ENCODE assay signal across 14 cellular contexts in genomic region chr1:26016258-26016943, GRCh38. TPM values are rescaled to one million over a fixed set of nuclear protein-coding genes. Genes with fewer than 3 reads are reported as not detected.
A peak's percentile ranks its signal among the peaks of the same experiment; 100 is the strongest.
DNase-seq lines count a peak whose midpoint lies in the region; ATAC-seq and TF ChIP-seq lines count a peak whose summit lies in the region.
"Had no signal": no experiment of that assay in that cellular context is flagged by ENCODE, and none has a peak within 500 bp of the region (broad histone marks: within the 10 kb centered on the region; RNA-seq: fewer than 3 reads in every experiment).

No MANE protein-coding gene starts in this region.

- H3K9me1 ChIP-seq in IMR-90 (ENCODE audit: insufficient read depth, low read length), result peaks cover 10% of the 10 kb centered on the region

- no peaks in the 10 kb centered on the region for H3K9me3 ChIP-seq in IMR-90 (ENCODE audit: control insufficient read depth, insufficient read depth, low read length)
- H3K9me3 ChIP-seq in SK-N-SH, result no peaks in the 10 kb centered on the region
- H3K9me3 ChIP-seq in mesenchymal stem cell (ENCODE audit: control insufficient read depth, low read length), result no peaks in the 10 kb centered on the region

- ATAC-seq in IMR-90 (ENCODE audit: low read depth) (no peak), HG02623 (IDR thresholded peaks at IDR 0.05; ENCODE audit: unreplicated experiment) (no peak)

- H2AK9ac ChIP-seq in IMR-90 (replicated peaks; ENCODE audit: low read depth, low read length, poor library complexity), result no peak overlapping the region

- no peaks in the 10 kb centered on the region for H3K27me3 Mint-ChIP-seq in activated T-cell treated with anti-CD3 and anti-CD28 coated beads, Interleukin-2, amount 50 U/mL, for 24 hours

- no peaks in the 10 kb centered on the region for H3K36me3 Mint-ChIP-seq in activated T-cell treated with anti-CD3 and anti-CD28 coated beads, Interleukin-2, amount 50 U/mL, for 24 hours (ENCODE audit: low read depth)

- 83% methylated on average over 1 of the region's 10 CpGs; no CpG with 5 or more reads in 1 of the 2 experiments for WGBS in IMR-90 (ENCODE audit: extremely low coverage in 2 of 2, insufficient read length in 1 of 2), 2 experiments
- 78% methylated on average over 10 of the region's 10 CpGs for WGBS in SK-N-SH (ENCODE audit: low lambda C conversion rate)
- 76% methylated on average over 10 of the region's 10 CpGs for WGBS in mesenchymal stem cell

- H3K56ac ChIP-seq in IMR-90 (ENCODE audit: extremely low read depth, insufficient read depth, low read length), result no peak overlapping the region

- H3K23ac ChIP-seq in IMR-90 (ENCODE audit: low read depth, low read length) (no peak overlapping the region), mesenchymal stem cell (ENCODE audit: low read length in 2 of 2) (no peak overlapping the region)

- H3K27ac Mint-ChIP-seq in activated T-cell treated with anti-CD3 and anti-CD28 coated beads, Interleukin-2, amount 50 U/mL, for 24 hours, result no peak overlapping the region

- dilution Hi-C loops in IMR-90 (cut with HindIII; ENCODE audit: low sequenced_read_pairs, unreplicated experiment), result no loop called here

- CTCF ChIA-PET in IMR-90 (lab: Yijun Ruan, JAX), result interaction anchor here (0.6 to 1.8 kb wide), 3 partner anchors 19 to 154 kb away, joined by 3 to 5 read pairs (median 3); partner anchors contain the start of genes PAFAH2 and ZNF593
- CTCF ChIA-PET in SK-N-SH (lab: Yijun Ruan, JAX), result interaction anchor here (2.0 to 2.2 kb wide), 2 partner anchors 11 to 121 kb away, joined by 7 to 10 read pairs; no protein-coding TSS in a partner anchor

- H4K91ac ChIP-seq in IMR-90 (ENCODE audit: insufficient read depth, low read depth, low read length) (no peak overlapping the region), mesenchymal stem cell (ENCODE audit: low read length) (no peak overlapping the region)

- no peak overlapping the region for H2BK12ac ChIP-seq in mesenchymal stem cell (ENCODE audit: low read length in 2 of 2)

- no peak overlapping the region for H3K27ac ChIP-seq in IMR-90 (ENCODE audit: insufficient read depth, low read length)
- no peak overlapping the region for H3K27ac ChIP-seq in SK-N-SH (ENCODE audit: low read depth in 2 of 2, low read length in 1 of 2)
- H3K27ac ChIP-seq in mesenchymal stem cell (ENCODE audit: low read length, poor library complexity, severe bottlenecking), result no peak overlapping the region
- H3K27ac ChIP-seq: VCaP had no signal

- H2BK120ac ChIP-seq in IMR-90 (ENCODE audit: low read depth, low read length), result peak overlapping the region; percentile 32; the same call in 1 of the 2 replicates
- H2BK120ac ChIP-seq in mesenchymal stem cell (ENCODE audit: low read depth, low read length), result no peak overlapping the region

- H4K8ac ChIP-seq in IMR-90 (ENCODE audit: low read depth in 2 of 2, low read length in 2 of 2) (no peak overlapping the region), mesenchymal stem cell (ENCODE audit: low read length) (no peak overlapping the region)

- no peak overlapping the region for H3K18ac ChIP-seq in IMR-90 (ENCODE audit: low read depth, low read length)
- peak overlapping the region in 1 of 2 experiments; percentile 28 for H3K18ac ChIP-seq in mesenchymal stem cell (ENCODE audit: low read depth in 1 of 2, low read length in 2 of 2)

- POLR2A ChIA-PET in IMR-90 (lab: Charles Lee; ENCODE audit: unreplicated experiment), result no interaction called here
- POLR2A ChIA-PET in SK-N-SH (lab: Yijun Ruan, JAX), result interaction anchor here (0.9 kb wide), 1 partner anchor 185 kb away, joined by 3 read pairs; no protein-coding TSS in a partner anchor

- H2BK15ac ChIP-seq in IMR-90 (ENCODE audit: low read depth, low read length) (no peak overlapping the region), mesenchymal stem cell (ENCODE audit: low read depth, poor library complexity, severe bottlenecking) (no peak overlapping the region)

- no peak overlapping the region for H2AK5ac ChIP-seq in IMR-90 (ENCODE audit: low read depth, low read length)
- H2AK5ac ChIP-seq in mesenchymal stem cell (ENCODE audit: low read length, severe bottlenecking), result no peak overlapping the region

- H3K79me1 ChIP-seq in IMR-90 (ENCODE audit: low read depth in 1 of 2, low read length in 2 of 2) (no peaks in the 10 kb centered on the region), mesenchymal stem cell (replicated peaks; ENCODE audit: low read length, poor library complexity, severe bottlenecking) (no peaks in the 10 kb centered on the region)

- H2AFZ ChIP-seq in IMR-90 (replicated peaks; ENCODE audit: low read length, poor library complexity), result no peak overlapping the region
- H2AFZ ChIP-seq in SK-N-SH (ENCODE audit: low read depth), result no peak overlapping the region
- no peak overlapping the region for H2AFZ ChIP-seq in mesenchymal stem cell (ENCODE audit: low read depth, low read length)

- no peak overlapping the region for H3K4me3 ChIP-seq in IMR-90 (ENCODE audit: insufficient read depth, low read depth, low read length)
- H3K4me3 ChIP-seq in SK-N-SH (ENCODE audit: low read depth in 2 of 2, low read length in 1 of 2), result no peak overlapping the region
- no peak overlapping the region for H3K4me3 ChIP-seq in mesenchymal stem cell (ENCODE audit: insufficient read depth in 1 of 2, low read depth in 1 of 2, low read length in 2 of 2)

- DNase-seq in DMS 273 (lab: John Stamatoyannopoulos, UW; ENCODE audit: unreplicated experiment) (peak; percentile 84), IMR-90 (peak; percentile 29), SK-N-SH (no peak), mesenchymal stem cell (peak; percentile 55), GM19240 (ENCODE audit: insufficient read length, low spot score) (no peak), RKO (ENCODE audit: low spot score) (no peak)
- DNase-seq in activated T-cell treated with anti-CD3 and anti-CD28 coated beads, Interleukin-2, amount 50 U/mL, for 24 hours, result no peak
- DNase-seq: SHP77; stimulated activated CD4-positive, alpha-beta T cell treated with anti-CD3 and anti-CD28 coated beads, Interleukin-2, amount 100 ng/mL, for 48 hours had no signal

- H3K14ac ChIP-seq in IMR-90 (replicated peaks; ENCODE audit: low read depth, low read length), result no peak overlapping the region
- no peak overlapping the region for H3K14ac ChIP-seq in mesenchymal stem cell (ENCODE audit: low read length in 2 of 2)

- no peak for TF ChIP-seq RAD21 in IMR-90 (IDR thresholded peaks at IDR 0.05; ENCODE audit: low read length)
- TF ChIP-seq RAD21 in SK-N-SH (IDR thresholded peaks at IDR 0.05; ENCODE audit: low read length), result no peak

- H3K9me3 Mint-ChIP-seq in activated T-cell treated with anti-CD3 and anti-CD28 coated beads, Interleukin-2, amount 50 U/mL, for 24 hours, result no peaks in the 10 kb centered on the region

- H3K4me1 Mint-ChIP-seq in activated T-cell treated with anti-CD3 and anti-CD28 coated beads, Interleukin-2, amount 50 U/mL, for 24 hours (ENCODE audit: low read depth), result peaks cover 18% of the 10 kb centered on the region

- no peak overlapping the region for H2BK20ac ChIP-seq in IMR-90 (ENCODE audit: low read depth, low read length)

- no peaks in the 10 kb centered on the region for H3K36me3 ChIP-seq in IMR-90 (ENCODE audit: control insufficient read depth, insufficient read depth, low read length)
- H3K36me3 ChIP-seq in SK-N-SH (replicated peaks in 1 of 2; ENCODE audit: control insufficient read depth in 1 of 2, insufficient read depth in 2 of 2, low read length in 1 of 2), result no peaks in the 10 kb centered on the region
- H3K36me3 ChIP-seq in mesenchymal stem cell (ENCODE audit: control insufficient read depth in 1 of 2, insufficient read depth in 2 of 2, low read depth in 1 of 2, low read length in 2 of 2), result no peaks in the 10 kb centered on the region

- no peak for TF ChIP-seq CTCF in IMR-90 (conservative IDR thresholded peaks at IDR 0.05; ENCODE audit: low read depth, low read length)
- TF ChIP-seq CTCF in SK-N-SH (IDR thresholded peaks at IDR 0.05), result no peak

- H3K4me2 ChIP-seq in IMR-90 (ENCODE audit: low read depth, low read length) (no peak overlapping the region), SK-N-SH (peak overlapping the region; percentile 54; the same call in 1 of the 2 replicates), mesenchymal stem cell (ENCODE audit: low read length, poor library complexity, severe bottlenecking) (no peak overlapping the region)

- no peaks in the 10 kb centered on the region for H3K79me2 ChIP-seq in SK-N-SH (ENCODE audit: insufficient read depth)

- H3K4me3 Mint-ChIP-seq in activated T-cell treated with anti-CD3 and anti-CD28 coated beads, Interleukin-2, amount 50 U/mL, for 24 hours, result no peak overlapping the region

- H4K20me1 ChIP-seq in IMR-90 (ENCODE audit: insufficient read depth, low read length) (no peaks in the 10 kb centered on the region), SK-N-SH (ENCODE audit: insufficient read depth) (no peaks in the 10 kb centered on the region)

- BruUV-seq in IMR-90 (replicated peaks; lab: Mats Ljungman, UMichigan), result no TSS peak

- H3K9ac ChIP-seq in IMR-90 (ENCODE audit: low read depth, low read length), result no peak overlapping the region
- no peak overlapping the region for H3K9ac ChIP-seq in SK-N-SH
- no peak overlapping the region for H3K9ac ChIP-seq in mesenchymal stem cell (ENCODE audit: low read length)

- no peaks in the 10 kb centered on the region for H3F3A ChIP-seq in SK-N-SH (replicated peaks; ENCODE audit: insufficient read depth)

- H3K9me2 ChIP-seq in SK-N-SH, result no peaks in the 10 kb centered on the region

- intact Hi-C loops in IMR-90 (cut with micrococcal nuclease), result no loop called here

- TF ChIP-seq EP300 in SK-N-SH (IDR thresholded peaks at IDR 0.05; ENCODE audit: borderline replicate concordance in 1 of 2, low read depth in 1 of 2, low read length in 1 of 2), result no peak

- H3K4ac ChIP-seq in IMR-90 (ENCODE audit: low read depth, low read length) (peak overlapping the region; percentile 71; the same call in 1 of the 2 replicates), mesenchymal stem cell (ENCODE audit: low read depth in 1 of 2, low read length in 2 of 2) (no peak overlapping the region)

- H3K4me1 ChIP-seq in IMR-90 (ENCODE audit: control insufficient read depth, insufficient read depth, low read length), result peaks cover 28% of the 10 kb centered on the region
- peaks cover 8 to 30% of the 10 kb centered on the region in 2 experiments; a peak in 2 of 4 replicates for H3K4me1 ChIP-seq in SK-N-SH (ENCODE audit: control insufficient read depth in 1 of 2, insufficient read depth in 2 of 2, low read depth in 1 of 2, low read length in 1 of 2)
- H3K4me1 ChIP-seq in mesenchymal stem cell (ENCODE audit: control insufficient read depth, insufficient read depth, low read depth, low read length), result peaks cover 39% of the 10 kb centered on the region

- H3K27me3 ChIP-seq in IMR-90 (ENCODE audit: control insufficient read depth, insufficient read depth, low read length), result no peaks in the 10 kb centered on the region
- H3K27me3 ChIP-seq in SK-N-SH (ENCODE audit: insufficient read depth), result no peaks in the 10 kb centered on the region
- H3K27me3 ChIP-seq in mesenchymal stem cell (ENCODE audit: control insufficient read depth in 1 of 2, insufficient read depth in 1 of 2, low read length in 2 of 2), result peaks cover 0 to 9% of the 10 kb centered on the region in 2 experiments

- H4K5ac ChIP-seq in IMR-90 (ENCODE audit: low read depth, low read length), result no peak overlapping the region

- no peak for TF ChIP-seq POLR2A in IMR-90 (IDR thresholded peaks at IDR 0.05; ENCODE audit: low read depth, low read length)

- in situ Hi-C loops in IMR-90 (cut with MboI; ENCODE audit: low sequenced_read_pairs), result no loop called here

- no peak overlapping the region for H2BK5ac ChIP-seq in IMR-90 (ENCODE audit: low read depth, low read length, poor library complexity, severe bottlenecking)
- no peak overlapping the region for H2BK5ac ChIP-seq in mesenchymal stem cell (ENCODE audit: low read depth, low read length, poor library complexity, severe bottlenecking)

RNA-seq across cellular contexts. Expression of gene EXTL1, which starts 5.2 kb away (rescaled TPM):
- total RNA-seq in IMR-90 (2012; rRNA removed), result 0.56 and 0.90 TPM in 2 replicates
- 5.2 and 6.1 TPM in 2 replicates for polyA plus RNA-seq in IMR-90 (2012; rRNA removed)
- polyA plus RNA-seq in IMR-90 (2012; cell fraction: cytosol; rRNA removed), result 3.2 and 4.9 TPM in 2 replicates
- 13.9 and 32.7 TPM in 2 replicates for polyA plus RNA-seq in IMR-90 (2012; cell fraction: nucleus; rRNA removed; ENCODE audit: low replicate concordance)
- polyA plus RNA-seq in SK-N-SH (2012; rRNA removed), result 0.58 and 1.1 TPM in 2 replicates
- polyA plus RNA-seq in SK-N-SH (2012; cell fraction: cytosol; rRNA removed), result 0.33 and 0.51 TPM in 2 replicates
- polyA plus RNA-seq in SK-N-SH (2012; cell fraction: nucleus; rRNA removed), result 3.7 and 3.8 TPM in 2 replicates
- 0.41 TPM for polyA plus RNA-seq in mesenchymal stem cell (2013, experiment 1 of 2)
- polyA plus RNA-seq in mesenchymal stem cell (2013, experiment 2 of 2), result 0.38 TPM

RNA-seq across cellular contexts. Expression of gene PAFAH2, which starts 18.5 kb away (rescaled TPM):
- 11.9 and 12.2 TPM in 2 replicates for total RNA-seq in IMR-90 (2012; rRNA removed)
- polyA plus RNA-seq in IMR-90 (2012; rRNA removed), result 7.2 and 8.3 TPM in 2 replicates
- 3.8 and 6.6 TPM in 2 replicates for polyA plus RNA-seq in IMR-90 (2012; cell fraction: cytosol; rRNA removed)
- 5.5 and 9.9 TPM in 2 replicates for polyA plus RNA-seq in IMR-90 (2012; cell fraction: nucleus; rRNA removed; ENCODE audit: low replicate concordance)
- 10.8 and 16.0 TPM in 2 replicates for polyA plus RNA-seq in SK-N-SH (2012; rRNA removed)
- polyA plus RNA-seq in SK-N-SH (2012; cell fraction: cytosol; rRNA removed), result 14.2 and 15.5 TPM in 2 replicates
- polyA plus RNA-seq in SK-N-SH (2012; cell fraction: nucleus; rRNA removed), result 10.1 and 13.5 TPM in 2 replicates
- polyA plus RNA-seq in mesenchymal stem cell (2013, experiment 1 of 2), result 7.8 TPM
- 7.5 TPM for polyA plus RNA-seq in mesenchymal stem cell (2013, experiment 2 of 2)

RNA-seq across cellular contexts. Expression of gene SLC30A2, which starts 29.5 kb away (rescaled TPM):
- not detected in 2 replicates for total RNA-seq in IMR-90 (2012; rRNA removed)
- polyA plus RNA-seq in IMR-90 (2012; rRNA removed) (not detected in 2 replicates), SK-N-SH (2012; rRNA removed) (not detected in 2 replicates)
- not detected in 2 replicates for polyA plus RNA-seq in IMR-90 (2012; cell fraction: cytosol; rRNA removed)
- not detected in 2 replicates for polyA plus RNA-seq in IMR-90 (2012; cell fraction: nucleus; rRNA removed; ENCODE audit: low replicate concordance)
- not detected in 2 replicates for polyA plus RNA-seq in SK-N-SH (2012; cell fraction: cytosol; rRNA removed)
- not detected in 2 replicates for polyA plus RNA-seq in SK-N-SH (2012; cell fraction: nucleus; rRNA removed)
- not detected for polyA plus RNA-seq in mesenchymal stem cell (2013, experiment 1 of 2)
- polyA plus RNA-seq in mesenchymal stem cell (2013, experiment 2 of 2), result not detected
- total RNA-seq: lung microvascular endothelial cell had no signal
- polyA plus RNA-seq: BJ had no signal

RNA-seq across cellular contexts. Expression of gene TRIM63, which starts 51.0 kb away (rescaled TPM):
- not detected in 2 replicates for total RNA-seq in IMR-90 (2012; rRNA removed)
- not detected in 2 replicates for polyA plus RNA-seq in IMR-90 (2012; rRNA removed)
- polyA plus RNA-seq in IMR-90 (2012; cell fraction: cytosol; rRNA removed), result not detected in 2 replicates
- 0.06 TPM in 1 of 2 replicates, not detected in the other for polyA plus RNA-seq in IMR-90 (2012; cell fraction: nucleus; rRNA removed; ENCODE audit: low replicate concordance)
- polyA plus RNA-seq in SK-N-SH (2012; rRNA removed), result not detected in 2 replicates
- not detected in 2 replicates for polyA plus RNA-seq in SK-N-SH (2012; cell fraction: cytosol; rRNA removed)
- polyA plus RNA-seq in SK-N-SH (2012; cell fraction: nucleus; rRNA removed), result 0.02 TPM in 1 of 2 replicates, not detected in the other
- polyA plus RNA-seq in mesenchymal stem cell (2013, experiment 1 of 2), result 0.77 TPM
- polyA plus RNA-seq in mesenchymal stem cell (2013, experiment 2 of 2), result 0.88 TPM
- total RNA-seq: H1, lung microvascular endothelial cell had no signal
- polyA plus RNA-seq: BJ, H1 had no signal

Comparison
In these comparisons a context has a peak if more than half of its experiments do, and no peak if none do; other contexts are left out.
1. DNase-seq: peak in DMS 273 (single experiment), IMR-90 (single experiment) and mesenchymal stem cell (single experiment); none in SK-N-SH (single experiment), GM19240 (single experiment), RKO (single experiment) and activated T-cell treated with anti-CD3 and anti-CD28 coated beads, Interleukin-2, amount 50 U/mL, for 24 hours (single experiment).